Comparison of ENCODE assay signal across 11 cellular contexts in genomic region chr18:21443776-21444464, GRCh38.
DNase-seq lines count a peak whose midpoint lies in the region; ATAC-seq and FAIRE-seq lines count a peak whose summit lies in the region.
"Had no signal": no experiment of that assay in that cellular context is flagged by ENCODE, and none has a peak within 500 bp of the region (broad histone marks: within the 10 kb centered on the region; RNA-seq: fewer than 3 reads in every experiment).

No MANE protein-coding gene starts in this region.

- FAIRE-seq in RCC 7860 (lab: Jason Lieb, UNC): peak; percentile 80
- FAIRE-seq: GM12878 had no signal

- intact Hi-C loops in sciatic nerve (cut with DNase I): no loop called here

- peak; percentile 30 for ATAC-seq in sciatic nerve
- no peak for ATAC-seq in HG03432 (IDR thresholded peaks at IDR 0.05; ENCODE audit: unreplicated experiment)
- no peak for ATAC-seq in HG02642 (IDR thresholded peaks at IDR 0.05; ENCODE audit: poor library complexity, unreplicated experiment)

- DNase-seq in AG08395 (ENCODE audit: low spot score) (peak; percentile 8), RCC 7860 (ENCODE audit: low spot score) (peak; percentile 14), kidney tubule cell (ENCODE audit: low spot score) (peak; percentile 70), sciatic nerve (ENCODE audit: low spot score) (no peak), NCI-H1417 treated with DMSO at 0.1 percent for 48 hours (lab: John Stamatoyannopoulos, UW) (no peak), NCI-H2196 (lab: John Stamatoyannopoulos, UW; ENCODE audit: unreplicated experiment) (no peak)
- DNase-seq: NCI-H1436 treated with DMSO at 0.1 percent for 48 hours, NCI-H2081 treated with DMSO at 0.1 percent for 48 hours had no signal

Comparison
In these comparisons a context has a peak if more than half of its experiments do, and no peak if none do; other contexts are left out.
1. DNase-seq: peak in AG08395 (single experiment), RCC 7860 (single experiment) and kidney tubule cell (single experiment); none in sciatic nerve (single experiment), NCI-H1417 treated with DMSO at 0.1 percent for 48 hours (single experiment) and NCI-H2196 (single experiment).